Comparison of ENCODE assay signal across 17 cellular contexts in genomic region chr4:15776871-15777648, GRCh38. TPM values are rescaled to one million over a fixed set of nuclear protein-coding genes. Genes with fewer than 3 reads are reported as not detected.
A peak's percentile ranks its signal among the peaks of the same experiment; 100 is the strongest.
DNase-seq lines count a peak whose midpoint lies in the region; ATAC-seq and TF ChIP-seq lines count a peak whose summit lies in the region.
"Had no signal": no experiment of that assay in that cellular context is flagged by ENCODE, and none has a peak within 500 bp of the region (broad histone marks: within the 10 kb centered on the region; RNA-seq: fewer than 3 reads in every experiment).

No MANE protein-coding gene starts in this region.

- H3K4me1 Mint-ChIP-seq in activated CD4-positive, alpha-beta T cell treated with anti-CD3 and anti-CD28 coated beads, Interleukin-2, amount 10 ng/mL, durations not matched to agents 7 days and 5 days, result peaks cover 77% of the 10 kb centered on the region
- peaks cover 31% of the 10 kb centered on the region for H3K4me1 Mint-ChIP-seq in T-helper 17 cell

- H3K9me3 ChIP-seq in T-helper 17 cell (ENCODE audit: control insufficient read depth, low read length, poor library complexity, severe bottlenecking) (no peaks in the 10 kb centered on the region), psoas muscle (no peaks in the 10 kb centered on the region)
- H3K9me3 ChIP-seq: SK-N-SH, thoracic aorta had no signal

- H3K27me3 Mint-ChIP-seq in activated CD4-positive, alpha-beta T cell treated with anti-CD3 and anti-CD28 coated beads, Interleukin-2, amount 10 ng/mL, durations not matched to agents 7 days and 5 days, result peaks cover 16% of the 10 kb centered on the region
- H3K27me3 Mint-ChIP-seq in T-helper 17 cell, result peaks cover 9% of the 10 kb centered on the region

- TF ChIP-seq CTCF in psoas muscle (IDR thresholded peaks at IDR 0.05), result no peak

- WGBS in psoas muscle, 3 donors, result 39 to 68% (median 41%) methylated on average over 5 of the region's 5 CpGs

- H3K9me3 Mint-ChIP-seq in activated CD4-positive, alpha-beta T cell treated with anti-CD3 and anti-CD28 coated beads, Interleukin-2, amount 10 ng/mL, durations not matched to agents 7 days and 5 days, result peaks cover 6% of the 10 kb centered on the region
- H3K9me3 Mint-ChIP-seq: neural progenitor cell had no signal

- POLR2A ChIA-PET in activated CD4-positive, alpha-beta T cell treated with anti-CD3 and anti-CD28 coated beads, Interleukin-2, amount 10 ng/mL, durations not matched to agents 7 days and 5 days (lab: Charles Lee), result no interaction called here

- peaks cover 60% of the 10 kb centered on the region for H3K36me3 Mint-ChIP-seq in activated CD4-positive, alpha-beta T cell treated with anti-CD3 and anti-CD28 coated beads, Interleukin-2, amount 10 ng/mL, durations not matched to agents 7 days and 5 days (ENCODE audit: low read depth)
- H3K36me3 Mint-ChIP-seq in T-helper 17 cell (ENCODE audit: low read depth), result no peaks in the 10 kb centered on the region
- H3K36me3 Mint-ChIP-seq: neural progenitor cell had no signal

- H3K4me3 Mint-ChIP-seq in activated CD4-positive, alpha-beta T cell treated with anti-CD3 and anti-CD28 coated beads, Interleukin-2, amount 10 ng/mL, durations not matched to agents 7 days and 5 days, result peak overlapping the region; percentile 85
- peak overlapping the region; percentile 85 for H3K4me3 Mint-ChIP-seq in T-helper 17 cell

- H3K4me3 ChIP-seq in psoas muscle, result peak overlapping the region; percentile 73
- H3K4me3 ChIP-seq: neural progenitor cell had no signal

- H3K27me3 ChIP-seq in psoas muscle (ENCODE audit: insufficient read depth in 3 of 3, low read length in 2 of 3), result no peaks in the 10 kb centered on the region

- no peak for DNase-seq in activated CD4-positive, alpha-beta T cell treated with anti-CD3 and anti-CD28 coated beads, Interleukin-2, amount 10 ng/mL, durations not matched to agents 7 days and 5 days
- DNase-seq in activated CD4-positive, alpha-beta T cell treated with anti-CD3 and anti-CD28 coated beads for 48 hours, result no peak
- DNase-seq in T-helper 17 cell (no peak), psoas muscle (no peak), NCI-H187 treated with DMSO at 0.1 percent for 48 hours (lab: John Stamatoyannopoulos, UW) (no peak), SW 1271 (lab: John Stamatoyannopoulos, UW) (no peak), NK-92 (lab: John Stamatoyannopoulos, UW; ENCODE audit: unreplicated experiment) (no peak)
- DNase-seq: central memory CD4-positive, alpha-beta T cell; GDM1; left ventricle myocardium superior; NCI-H446; SK-N-SH; stimulated activated CD4-positive, alpha-beta T cell treated with anti-CD3 and anti-CD28 coated beads, Interleukin-1b, Interleukin-23, amount 100 ng/mL, for 48 hours; WERI-Rb-1 had no signal

- CTCF ChIA-PET in activated CD4-positive, alpha-beta T cell treated with anti-CD3 and anti-CD28 coated beads, Interleukin-2, amount 10 ng/mL, durations not matched to agents 7 days and 5 days (lab: Charles Lee), result interaction anchor here (0.7 to 1.5 kb wide), 5 partner anchors 11 to 36 kb away, joined by 3 read pairs; no protein-coding TSS in a partner anchor

- H3K27ac ChIP-seq in psoas muscle, result peak overlapping the region; percentile 85
- H3K27ac ChIP-seq: neural progenitor cell, thoracic aorta, WERI-Rb-1 had no signal

- peaks cover 20% of the 10 kb centered on the region for H3K4me1 ChIP-seq in psoas muscle
- H3K4me1 ChIP-seq: neural progenitor cell had no signal

- H3K36me3 ChIP-seq in psoas muscle (ENCODE audit: insufficient read depth in 1 of 2, low read depth in 1 of 2), result no peaks in the 10 kb centered on the region
- H3K36me3 ChIP-seq: neural progenitor cell, thoracic aorta, WERI-Rb-1 had no signal

- intact Hi-C loops in psoas muscle (cut with DNase I), result no loop called here

- peak; percentile 13 for ATAC-seq in GM21619 (IDR thresholded peaks at IDR 0.05; ENCODE audit: unreplicated experiment)
- ATAC-seq in T-helper 17 cell, result no peak
- ATAC-seq in psoas muscle, result peak in 2 of 4 donors; percentile 31 to 33

- H3K27ac Mint-ChIP-seq in activated CD4-positive, alpha-beta T cell treated with anti-CD3 and anti-CD28 coated beads, Interleukin-2, amount 10 ng/mL, durations not matched to agents 7 days and 5 days, result no peak overlapping the region
- H3K27ac Mint-ChIP-seq in T-helper 17 cell, result peak overlapping the region; percentile 21
- H3K27ac Mint-ChIP-seq: neural progenitor cell had no signal

RNA-seq across cellular contexts. Expression of gene CD38, which starts 1.1 kb away (rescaled TPM):
- 10 to 100 TPM; 87.4 to 95.3 TPM for total RNA-seq in activated CD4-positive, alpha-beta T cell treated with anti-CD3 and anti-CD28 coated beads, Interleukin-2, amount 10 ng/mL, durations not matched to agents 7 days and 5 days
- 1 to 10 TPM; 1.4 TPM for total RNA-seq in T-helper 17 cell
- total RNA-seq in psoas muscle, result 1 to 10 TPM; 3.1 to 6.8 (median 4.5) TPM
- polyA plus RNA-seq in psoas muscle, result 1 to 10 TPM; 1.5 to 4.6 (median 2.7) TPM

Comparison
In these comparisons a context has a peak if more than half of its experiments do, and no peak if none do; other contexts are left out.
1. RNA of gene CD38, which starts 1.1 kb away (total RNA-seq): 87.4 to 95.3 TPM in activated CD4-positive, alpha-beta T cell treated with anti-CD3 and anti-CD28 coated beads, Interleukin-2, amount 10 ng/mL, durations not matched to agents 7 days and 5 days; 3.1 to 6.8 TPM in psoas muscle and 1.4 TPM in T-helper 17 cell; every median in the first group is over 10 times any median in the second.